ENCODE assay signal across 25 cellular contexts in genomic region chr4:24632011-24632410, GRCh38.
"Had no signal": no experiment of that assay in that cellular context is flagged by ENCODE, and none has a peak within 500 bp of the region (broad histone marks: within the 10 kb centered on the region; RNA-seq: fewer than 3 reads in every experiment).

No MANE protein-coding gene starts in this region.

- H3K4me1 ChIP-seq: esophagus squamous epithelium, gastrocnemius medialis, heart right ventricle, left lung, lower lobe of right lung had no signal

- DNase-seq: cortex of kidney; effector CD8-positive, alpha-beta T cell; effector memory CD8-positive, alpha-beta T cell; endodermal cell; erythroblast; esophagus squamous epithelium; foreskin fibroblast; foreskin melanocyte; gastrocnemius medialis; glutamatergic neuron; head of caudate nucleus; heart right ventricle; hippocampal formation; left cardiac atrium; left lung; left ventricle myocardium superior; lower lobe of right lung; mesenchymal stem cell; mucosa of descending colon; naive B cell; naive thymus-derived CD8-positive, alpha-beta T cell had no signal

- H3K9me3 ChIP-seq: esophagus squamous epithelium, gastrocnemius medialis, heart right ventricle, left lung, lower lobe of right lung, mucosa of descending colon had no signal

- H3K4me3 ChIP-seq: esophagus squamous epithelium, gastrocnemius medialis, heart right ventricle, left lung, lower lobe of right lung, mucosa of descending colon had no signal

- H3K36me3 ChIP-seq: esophagus squamous epithelium, gastrocnemius medialis, heart right ventricle, left lung, lower lobe of right lung had no signal

- H3K27me3 ChIP-seq: esophagus squamous epithelium, gastrocnemius medialis, heart right ventricle, left lung had no signal

- ATAC-seq: effector memory CD8-positive, alpha-beta T cell; esophagus mucosa; gastrocnemius medialis; heart right ventricle; left cardiac atrium; left lung; left ventricle myocardium superior; lower lobe of right lung; mucosa of descending colon; naive thymus-derived CD8-positive, alpha-beta T cell had no signal

- H3K4me1 Mint-ChIP-seq: endodermal cell; mesothelial cell of epicardium; naive B cell; naive thymus-derived CD8-positive, alpha-beta T cell had no signal

- H3K27ac ChIP-seq: epithelial cell of prostate, esophagus squamous epithelium, gastrocnemius medialis, left lung, lower lobe of right lung had no signal

- H3K36me3 Mint-ChIP-seq: mesothelial cell of epicardium; naive B cell; naive thymus-derived CD8-positive, alpha-beta T cell had no signal

- H3K4me3 Mint-ChIP-seq: dendritic cell treated with granulocyte-macrophage colony-stimulating factor and Interleukin-4, amounts not matched to agents 40 ng/mL and 50 ng/mL, for 4 days; effector memory CD8-positive, alpha-beta T cell; endodermal cell; mesothelial cell of epicardium; naive B cell; naive thymus-derived CD8-positive, alpha-beta T cell had no signal

- H3K27ac Mint-ChIP-seq: dendritic cell treated with granulocyte-macrophage colony-stimulating factor and Interleukin-4, amounts not matched to agents 40 ng/mL and 50 ng/mL, for 4 days; effector memory CD8-positive, alpha-beta T cell; endodermal cell; mesothelial cell of epicardium; naive B cell; naive thymus-derived CD8-positive, alpha-beta T cell had no signal

- H3K9me3 Mint-ChIP-seq: dendritic cell treated with granulocyte-macrophage colony-stimulating factor and Interleukin-4, amounts not matched to agents 40 ng/mL and 50 ng/mL, for 4 days; effector memory CD8-positive, alpha-beta T cell; endodermal cell; naive thymus-derived CD8-positive, alpha-beta T cell had no signal
